ENCODE assay signal across 9 cellular contexts in genomic region chr2:232444409-232445148, GRCh38. TPM values are rescaled to one million over a fixed set of nuclear protein-coding genes. Genes with fewer than 3 reads are reported as not detected.
DNase-seq lines count a peak whose midpoint lies in the region; ATAC-seq and TF ChIP-seq lines count a peak whose summit lies in the region.
"Had no signal": no experiment of that assay in that cellular context is flagged by ENCODE, and none has a peak within 500 bp of the region (broad histone marks: within the 10 kb centered on the region; RNA-seq: fewer than 3 reads in every experiment).

No MANE protein-coding gene starts in this region.

- ATAC-seq in GM19351 (IDR thresholded peaks at IDR 0.05; ENCODE audit: unreplicated experiment) (peak; percentile 50), Panc1 (peak; percentile 48)
- peak; percentile 66 to 70 for ATAC-seq in activated T-cell treated with anti-CD3 and anti-CD28 coated beads, Interleukin-2, amount 50 U/mL, for 72 hours (replicated peaks in 1 of 2)

- H3K36me3 ChIP-seq in Panc1 (ENCODE audit: control insufficient read depth, insufficient read depth, low read length) = no peaks in the 10 kb centered on the region

- no peaks in the 10 kb centered on the region for H3K27me3 Mint-ChIP-seq in activated T-cell treated with anti-CD3 and anti-CD28 coated beads, Interleukin-2, amount 50 U/mL, for 72 hours (ENCODE audit: low read depth)

- in situ Hi-C loops in Panc1 (cut with HindIII; ENCODE audit: low pct_unique_long_range_greater_than_20kb, low sequenced_read_pairs) = no loop called here

- H3K4me3 Mint-ChIP-seq in activated T-cell treated with anti-CD3 and anti-CD28 coated beads, Interleukin-2, amount 50 U/mL, for 72 hours = no peak overlapping the region

- CTCF ChIA-PET in Panc1 (lab: Charles Lee) = interaction anchor here (0.6 to 1.0 kb wide), 3 partner anchors 73 to 638 kb away, joined by 4 to 16 read pairs (median 5); no protein-coding TSS in a partner anchor

- intact Hi-C loops in Panc1 (cut with micrococcal nuclease; ENCODE audit: unreplicated experiment) (no loop called here), posterior vena cava (cut with DNase I) (loop anchor here (5.0 to 10.0 kb wide), 2 partner anchors 80 to 223 kb away; partner anchors contain the start of genes CHRND (in 1 of the 2) and PRSS56 (in 1 of the 2))

- no peak overlapping the region; the same call in 1 of the 2 replicates for H3K27ac ChIP-seq in Panc1 (ENCODE audit: low read length)

- H3K4me1 Mint-ChIP-seq in activated T-cell treated with anti-CD3 and anti-CD28 coated beads, Interleukin-2, amount 50 U/mL, for 72 hours (ENCODE audit: low read depth) = peaks cover 10% of the 10 kb centered on the region

- peak; percentile 52 for DNase-seq in AG10803 (ENCODE audit: low read depth)
- DNase-seq in Panc1 (ENCODE audit: low read depth, low spot score) = peak; percentile 27
- peak; percentile 75 to 78 for DNase-seq in activated T-cell treated with anti-CD3 and anti-CD28 coated beads, Interleukin-2, amount 50 U/mL, for 72 hours
- DNase-seq in glomerular visceral epithelial cell (ENCODE audit: extremely low spot score) = peak; percentile 60
- peak; percentile 17 to 53 for DNase-seq in stimulated activated CD4-positive, alpha-beta T cell treated with anti-CD3 and anti-CD28 coated beads, Interleukin-1b, Interleukin-23, amount 100 ng/mL, for 1 hour (ENCODE audit: low read depth in 2 of 2)
- no peak for DNase-seq in posterior vena cava (ENCODE audit: low spot score)
- no peak for DNase-seq in kidney glomerular epithelial cell (lab: John Stamatoyannopoulos, UW)

- H3K36me3 Mint-ChIP-seq in activated T-cell treated with anti-CD3 and anti-CD28 coated beads, Interleukin-2, amount 50 U/mL, for 72 hours (ENCODE audit: insufficient read depth in 2 of 2) = no peaks in the 10 kb centered on the region

- no peaks in the 10 kb centered on the region for H3K27me3 ChIP-seq in Panc1 (ENCODE audit: control insufficient read depth, insufficient read depth, low read length)

- no peaks in the 10 kb centered on the region for H3K9me3 Mint-ChIP-seq in activated T-cell treated with anti-CD3 and anti-CD28 coated beads, Interleukin-2, amount 50 U/mL, for 72 hours

- H3K27ac Mint-ChIP-seq in activated T-cell treated with anti-CD3 and anti-CD28 coated beads, Interleukin-2, amount 50 U/mL, for 72 hours = no peak overlapping the region

- H3K4me3 ChIP-seq in AG10803 (ENCODE audit: low read length) (no peak overlapping the region), Panc1 (ENCODE audit: low read depth in 2 of 2, low read length in 2 of 2) (no peak overlapping the region)

- no peaks in the 10 kb centered on the region for H3K9me3 ChIP-seq in Panc1 (ENCODE audit: control insufficient read depth, insufficient read depth, low read depth, low read length)

- peak; percentile 62 for TF ChIP-seq CTCF in AG10803 (conservative IDR thresholded peaks at IDR 0.05; ENCODE audit: low read length)
- peak; percentile 86 for TF ChIP-seq CTCF in Panc1 (IDR thresholded peaks at IDR 0.05)

- POLR2A ChIA-PET in Panc1 (lab: Charles Lee) = no interaction called here

- no peaks in the 10 kb centered on the region; the same call in none of the 2 replicates for H3K4me1 ChIP-seq in Panc1 (ENCODE audit: control insufficient read depth, insufficient read depth, low read length)

- no TSS peak for BruUV-seq in Panc1 (replicated peaks; lab: Mats Ljungman, UMichigan)

RNA-seq across cellular contexts. Expression of gene ALPI, which starts 11.4 kb away (rescaled TPM):
- total RNA-seq in Panc1 (2021; ENCODE audit: unreplicated experiment) (not detected), posterior vena cava (not detected)
- polyA plus RNA-seq in Panc1 (2012; ENCODE audit: insufficient read length) = 0.19 TPM
- total RNA-seq in activated T-cell treated with anti-CD3 and anti-CD28 coated beads, Interleukin-2, amount 50 U/mL, for 72 hours = not detected
- total RNA-seq: skeletal muscle tissue had no signal

RNA-seq across cellular contexts. Expression of gene ALPG, which starts 37.9 kb away (rescaled TPM):
- total RNA-seq in Panc1 (2021; ENCODE audit: unreplicated experiment) (65.3 TPM), posterior vena cava (not detected)
- 236 TPM for polyA plus RNA-seq in Panc1 (2012; ENCODE audit: insufficient read length)
- not detected for total RNA-seq in activated T-cell treated with anti-CD3 and anti-CD28 coated beads, Interleukin-2, amount 50 U/mL, for 72 hours
- total RNA-seq: skeletal muscle tissue had no signal

RNA-seq across cellular contexts. Expression of gene ECEL1, which starts 43.1 kb away (rescaled TPM):
- 2.9 TPM for total RNA-seq in Panc1 (2021; ENCODE audit: unreplicated experiment)
- polyA plus RNA-seq in Panc1 (2012; ENCODE audit: insufficient read length) = 5.0 TPM
- 1 to 10 TPM; 1.8 to 2.5 TPM for total RNA-seq in activated T-cell treated with anti-CD3 and anti-CD28 coated beads, Interleukin-2, amount 50 U/mL, for 72 hours
- 1 to 10 TPM in 1 of 2 donors, under 1 TPM in 1; 0.52 to 2.8 TPM for total RNA-seq in posterior vena cava

Comparison
In these comparisons a context has a peak if more than half of its experiments do, and no peak if none do; other contexts are left out.
1. DNase-seq: peak in AG10803 (single experiment), Panc1 (single experiment), activated T-cell treated with anti-CD3 and anti-CD28 coated beads, Interleukin-2, amount 50 U/mL, for 72 hours (2 of 2), glomerular visceral epithelial cell (single experiment) and stimulated activated CD4-positive, alpha-beta T cell treated with anti-CD3 and anti-CD28 coated beads, Interleukin-1b, Interleukin-23, amount 100 ng/mL, for 1 hour (2 of 2); none in posterior vena cava (single experiment) and kidney glomerular epithelial cell (single experiment).
2. RNA of gene ALPG, which starts 37.9 kb away (total RNA-seq): 65.3 TPM in Panc1 (single experiment); not detected in activated T-cell treated with anti-CD3 and anti-CD28 coated beads, Interleukin-2, amount 50 U/mL, for 72 hours and not detected in posterior vena cava; every median in the first group is over 10 times any median in the second.
3. Peak in every context shown above with its lines, with median percentiles within 50 percentile points of each other: ATAC-seq.